ENCODE assay signal across 9 cellular contexts in genomic region chr3:12719541-12719940, GRCh38. TPM values are rescaled to one million over a fixed set of nuclear protein-coding genes. Genes with fewer than 3 reads are reported as not detected.
A peak's percentile ranks its signal among the peaks of the same experiment; 100 is the strongest.
DNase-seq lines count a peak whose midpoint lies in the region; ATAC-seq and TF ChIP-seq lines count a peak whose summit lies in the region.
"Had no signal": no experiment of that assay in that cellular context is flagged by ENCODE, and none has a peak within 500 bp of the region (broad histone marks: within the 10 kb centered on the region; RNA-seq: fewer than 3 reads in every experiment).

No MANE protein-coding gene starts in this region.

- peaks cover 5% of the 10 kb centered on the region for H3K27me3 Mint-ChIP-seq in CD4-positive, alpha-beta T cell

- H3K4me2 ChIP-seq in OCI-LY3 (ENCODE audit: low read length) = peak overlapping the region; percentile 79

- no peaks in the 10 kb centered on the region for H3K79me2 ChIP-seq in OCI-LY3 (ENCODE audit: low read length)

- H3K9me3 ChIP-seq in CD4-positive, alpha-beta T cell (ENCODE audit: control insufficient read depth, low read length) = no peaks in the 10 kb centered on the region
- no peaks in the 10 kb centered on the region for H3K9me3 ChIP-seq in OCI-LY3 (ENCODE audit: insufficient read depth, low read length)
- no peaks in the 10 kb centered on the region for H3K9me3 ChIP-seq in esophagus squamous epithelium
- no peaks in the 10 kb centered on the region for H3K9me3 ChIP-seq in psoas muscle

- H3K4me3 ChIP-seq in OCI-LY3 (ENCODE audit: low read length) (peak overlapping the region; percentile 71), esophagus squamous epithelium (peak overlapping the region in 3 of 4 donors; percentile 5 to 58 (median 25)), psoas muscle (peak overlapping the region; percentile 58)

- ATAC-seq in CD4-positive, alpha-beta T cell (ENCODE audit: poor library complexity) = no peak
- ATAC-seq in psoas muscle (peak in 1 of 4 donors; percentile 17), GM18505 (IDR thresholded peaks at IDR 0.05; ENCODE audit: unreplicated experiment) (no peak), HG02885 (IDR thresholded peaks at IDR 0.05; ENCODE audit: poor library complexity, unreplicated experiment) (no peak)

- 18 to 37% methylated on average over 5 to 7 of the region's 7 CpGs for WGBS in esophagus squamous epithelium, 2 donors
- WGBS in psoas muscle, 3 donors = 25 to 41% (median 33%) methylated on average over 7 of the region's 7 CpGs

- no peak overlapping the region for H3K9ac ChIP-seq in OCI-LY3 (ENCODE audit: low read length)

- POLR2A ChIA-PET in CD4-positive, alpha-beta T cell (lab: Charles Lee) = interaction anchor here (1.3 to 1.5 kb wide), 2 partner anchors 55 to 78 kb away, joined by 3 to 4 read pairs; partner anchors contain the start of gene RAF1

- H3K27ac Mint-ChIP-seq in CD4-positive, alpha-beta T cell = no peak overlapping the region

- no peak for TF ChIP-seq CTCF in CD4-positive, alpha-beta T cell (IDR thresholded peaks at IDR 0.05)
- TF ChIP-seq CTCF in OCI-LY3 (IDR thresholded peaks at IDR 0.05; ENCODE audit: low read depth, low read length) = no peak
- TF ChIP-seq CTCF in esophagus squamous epithelium (IDR thresholded peaks at IDR 0.05) = no peak
- no peak for TF ChIP-seq CTCF in psoas muscle (IDR thresholded peaks at IDR 0.05)

- no peak overlapping the region for H3K27ac ChIP-seq in CD4-positive, alpha-beta T cell (ENCODE audit: low read depth, low read length)
- H3K27ac ChIP-seq in OCI-LY3 (ENCODE audit: low read length) = no peak overlapping the region
- no peak overlapping the region for H3K27ac ChIP-seq in esophagus squamous epithelium
- no peak overlapping the region for H3K27ac ChIP-seq in psoas muscle

- TF ChIP-seq POLR2A in esophagus squamous epithelium (IDR thresholded peaks at IDR 0.05) (no peak), GM18505 (IDR thresholded peaks at IDR 0.05; ENCODE audit: borderline replicate concordance, extremely low read depth, insufficient read depth, insufficient read length) (no peak)

- peak overlapping the region; percentile 48 for H3K4me3 Mint-ChIP-seq in CD4-positive, alpha-beta T cell

- H2AFZ ChIP-seq in OCI-LY3 (ENCODE audit: low read depth, low read length) = peak overlapping the region; percentile 57

- H3K4me1 Mint-ChIP-seq in CD4-positive, alpha-beta T cell (ENCODE audit: low read depth) = peaks cover 11% of the 10 kb centered on the region

- intact Hi-C loops in CD4-positive, alpha-beta T cell (cut with DNase I, micrococcal nuclease) = loop anchor here in 1 of 2 experiments (5.0 kb wide), 1 partner anchor 582 kb away; no protein-coding TSS in a partner anchor
- intact Hi-C loops in esophagus squamous epithelium (cut with DNase I) = no loop called here
- intact Hi-C loops in psoas muscle (cut with DNase I) = no loop called here

- DNase-seq in CD4-positive, alpha-beta T cell = no peak
- DNase-seq in esophagus squamous epithelium (lab: John Stamatoyannopoulos, UW) (no peak), psoas muscle (no peak), SW480 (ENCODE audit: low spot score) (no peak), A172 (ENCODE audit: low spot score) (no peak)
- DNase-seq: NCI-H187 had no signal

- H4K20me1 ChIP-seq in OCI-LY3 (ENCODE audit: insufficient read depth, low read length) = no peaks in the 10 kb centered on the region

- H3K36me3 ChIP-seq in OCI-LY3 (replicated peaks; ENCODE audit: low read depth, low read length) (no peaks in the 10 kb centered on the region), esophagus squamous epithelium (no peaks in the 10 kb centered on the region), psoas muscle (ENCODE audit: insufficient read depth in 1 of 2, low read depth in 1 of 2) (no peaks in the 10 kb centered on the region)

- H3K36me3 Mint-ChIP-seq in CD4-positive, alpha-beta T cell (ENCODE audit: low read depth) = no peaks in the 10 kb centered on the region

- CTCF ChIA-PET in CD4-positive, alpha-beta T cell (lab: Charles Lee) = interaction anchor here (0.9 to 1.7 kb wide), 5 partner anchors 11 to 122 kb away, joined by 3 to 4 read pairs (median 3); partner anchors contain the start of gene RPL32

- H3K4me1 ChIP-seq in OCI-LY3 (ENCODE audit: low read length) (no peaks in the 10 kb centered on the region), esophagus squamous epithelium (peaks cover 0 to 13% (median 10%) of the 10 kb centered on the region in 3 donors), psoas muscle (peaks cover 4% of the 10 kb centered on the region)

- H3K9me3 Mint-ChIP-seq in CD4-positive, alpha-beta T cell = no peaks in the 10 kb centered on the region

- H3K27me3 ChIP-seq in CD4-positive, alpha-beta T cell (ENCODE audit: control insufficient read depth, insufficient read depth, low read length) = no peaks in the 10 kb centered on the region
- H3K27me3 ChIP-seq in OCI-LY3 (ENCODE audit: low read depth, low read length) (no peaks in the 10 kb centered on the region), esophagus squamous epithelium (no peaks in the 10 kb centered on the region), psoas muscle (ENCODE audit: insufficient read depth in 3 of 3, low read length in 2 of 3) (no peaks in the 10 kb centered on the region)

RNA-seq across cellular contexts. Expression of gene TMEM40, which starts 39.5 kb away (rescaled TPM):
- total RNA-seq in CD4-positive, alpha-beta T cell = not detected
- 10 to 100 TPM; 43.9 to 79.1 (median 53.4) TPM for total RNA-seq in esophagus squamous epithelium
- total RNA-seq in psoas muscle = 1 to 10 TPM in 3 of 4 donors, under 1 TPM in 1; 0.59 to 4.4 (median 2.3) TPM
- under 1 TPM; 0.30 to 0.52 (median 0.40) TPM for polyA plus RNA-seq in psoas muscle
- 2.9 TPM in 1 of 2 replicates, not detected in the other for total RNA-seq in A172 (2014; rRNA removed; shearing (Covaris generic))

RNA-seq across cellular contexts. Expression of gene RAF1, which starts 55.6 kb away (rescaled TPM):
- 100 to 1,000 TPM; 127 to 139 TPM for total RNA-seq in CD4-positive, alpha-beta T cell
- total RNA-seq in esophagus squamous epithelium (100 to 1,000 TPM in 1 of 4 donors, 10 to 100 TPM in 3; 73.2 to 107 (median 84.2) TPM), psoas muscle (100 to 1,000 TPM; 109 to 221 (median 160) TPM)
- polyA plus RNA-seq in psoas muscle = 100 to 1,000 TPM in 2 of 3 donors, 10 to 100 TPM in 1; 87.2 to 391 (median 132) TPM
- total RNA-seq in A172 (2014; rRNA removed; shearing (Covaris generic)) = 115 and 133 TPM in 2 replicates

Comparison
In these comparisons a context has a peak if more than half of its experiments do, and no peak if none do; other contexts are left out.
1. RNA of gene TMEM40, which starts 39.5 kb away (total RNA-seq): 43.9 to 79.1 TPM in esophagus squamous epithelium; 0.59 to 4.4 TPM in psoas muscle, not detected in CD4-positive, alpha-beta T cell and 2.9 TPM in A172; every median in the first group is over 4 times any median in the second.
2. Peak in every context shown above with its lines, with median percentiles within 50 percentile points of each other: H3K4me3 ChIP-seq.